ENCODE assay signal across 23 cellular contexts in the genomic region with DNA sequence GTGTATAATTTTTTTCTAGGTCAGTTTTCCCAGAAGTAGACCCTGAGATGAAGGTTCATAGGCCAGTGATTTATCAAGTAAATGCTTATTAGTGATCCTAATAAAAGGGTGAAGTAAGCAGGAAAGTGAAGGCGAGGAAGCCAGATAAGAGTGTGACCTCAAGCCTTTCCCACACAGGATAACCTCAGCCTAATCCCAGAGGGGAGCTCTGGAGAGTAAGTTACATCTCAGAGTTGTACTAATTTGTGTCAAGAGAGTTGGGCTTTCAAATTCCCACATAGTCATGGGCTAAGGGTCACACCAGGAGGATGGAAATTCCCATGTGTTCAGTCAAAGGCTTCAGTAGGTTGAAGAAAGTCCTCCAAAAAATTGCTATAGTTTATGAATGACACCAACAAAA.
DNase-seq lines count a peak whose midpoint lies in the region; ATAC-seq and TF ChIP-seq lines count a peak whose summit lies in the region.
"Had no signal": no experiment of that assay in that cellular context is flagged by ENCODE, and none has a peak within 500 bp of the region (broad histone marks: within the 10 kb centered on the region; RNA-seq: fewer than 3 reads in every experiment).

No MANE protein-coding gene starts in this region.

- no peaks in the 10 kb centered on the region for H3K4me1 ChIP-seq in right cardiac atrium (ENCODE audit: control insufficient read depth, insufficient read depth, low read length)
- H3K4me1 ChIP-seq in spleen: peaks cover 0 to 4% (median 0%) of the 10 kb centered on the region in 6 donors
- H3K4me1 ChIP-seq: A549, BE2C had no signal

- H3K27me3 ChIP-seq in right cardiac atrium (ENCODE audit: control insufficient read depth, insufficient read depth) (no peaks in the 10 kb centered on the region), spleen (replicated peaks in 1 of 7) (no peaks in the 10 kb centered on the region)
- H3K27me3 ChIP-seq: BE2C; BLaER1 treated with 17β-estradiol and CSF1 and Interleukin-3, amounts not matched to agents 10 nM and 100 nM had no signal

- H3K9me3 ChIP-seq in right cardiac atrium (ENCODE audit: control insufficient read depth, low read length) (no peaks in the 10 kb centered on the region), spleen (peaks cover 0 to 4% (median 2%) of the 10 kb centered on the region in 8 donors)
- H3K9me3 ChIP-seq: A549, BE2C had no signal

- no peak for DNase-seq in Right ventricle myocardium superior
- no peak for DNase-seq in right cardiac atrium
- DNase-seq in NCI-H226: peak; percentile 21
- DNase-seq in left ventricle myocardium superior: no peak
- DNase-seq in spleen: no peak
- no peak for DNase-seq in NCI-H2196 (lab: John Stamatoyannopoulos, UW; ENCODE audit: unreplicated experiment)
- DNase-seq: 8988T; ACHN; AML-193; BE2C; CD4-positive, alpha-beta T cell; CD8-positive, alpha-beta memory T cell; DMS 273 treated with DMSO at 0.1 percent for 48 hours; DMS79; EL; GDM1; H9 had no signal

- no peak for TF ChIP-seq POLR2A in spleen (IDR thresholded peaks at IDR 0.05)

- no peaks in the 10 kb centered on the region for H3K36me3 ChIP-seq in spleen
- H3K36me3 ChIP-seq: BE2C; BLaER1 treated with 17β-estradiol and CSF1 and Interleukin-3, amounts not matched to agents 10 nM and 100 nM had no signal

- H3K27ac ChIP-seq in right cardiac atrium (ENCODE audit: low read length): no peak overlapping the region
- peak overlapping the region in 7 of 8 donors; percentile 37 to 81 (median 61) for H3K27ac ChIP-seq in spleen
- H3K27ac ChIP-seq: A549; BLaER1 treated with 17β-estradiol and CSF1 and Interleukin-3, amounts not matched to agents 10 nM and 100 nM had no signal

- ATAC-seq in Right ventricle myocardium superior (ENCODE audit: poor library complexity) (peak; percentile 29), right cardiac atrium (no peak), left ventricle myocardium superior (peak; percentile 79), GM19463 (IDR thresholded peaks at IDR 0.05; ENCODE audit: unreplicated experiment) (no peak)
- ATAC-seq: A549, GM12878, GM23338, HCT116 had no signal

- H3K4me3 ChIP-seq in right cardiac atrium (ENCODE audit: low read length): no peak overlapping the region
- H3K4me3 ChIP-seq in spleen: no peak overlapping the region
- H3K4me3 ChIP-seq: A549; BLaER1 treated with 17β-estradiol and CSF1 and Interleukin-3, amounts not matched to agents 10 nM and 100 nM; GM12878; GM23338 had no signal

- 40% methylated on average over 1 of the region's 1 CpG for WGBS in right cardiac atrium
- WGBS in spleen, 5 donors: 49 to 73% (median 64%) methylated on average over 1 of the region's 1 CpG

- intact Hi-C loops in Right ventricle myocardium superior (cut with DNase I) (no loop called here), right cardiac atrium (cut with DNase I) (no loop called here), left ventricle myocardium superior (cut with micrococcal nuclease) (no loop called here), spleen (cut with DNase I; ENCODE audit: low total_unique reads) (no loop called here)

- TF ChIP-seq CTCF in spleen (IDR thresholded peaks at IDR 0.05 in 8 of 11, conservative IDR thresholded peaks at IDR 0.05 in 3 of 11): no peak

Comparison
In these comparisons a context has a peak if more than half of its experiments do, and no peak if none do; other contexts are left out.
1. ATAC-seq: peak in Right ventricle myocardium superior (single experiment) and left ventricle myocardium superior (single experiment); none in right cardiac atrium (0 of 2) and GM19463 (single experiment).